19 cellular contexts compared by ENCODE assay signal in genomic region chr7:82373890-82374289, GRCh38.
"Had no signal": no experiment of that assay in that cellular context is flagged by ENCODE, and none has a peak within 500 bp of the region (broad histone marks: within the 10 kb centered on the region; RNA-seq: fewer than 3 reads in every experiment).

No MANE protein-coding gene starts in this region.

- H3K36me3 ChIP-seq: adrenal gland, colonic mucosa, ovary, thoracic aorta had no signal

- H3K27me3 ChIP-seq: adrenal gland, colonic mucosa, hepatocyte, ovary had no signal

- H3K9me3 ChIP-seq: adrenal gland, colonic mucosa, ovary, thoracic aorta had no signal

- ATAC-seq: activated CD8-positive, alpha-beta T cell treated with anti-CD3 and anti-CD28 coated beads for 36 hours; activated T-cell treated with anti-CD3 and anti-CD28 coated beads, Interleukin-2, amount 50 U/mL, for 4 hours; left lobe of liver; stimulated activated effector memory CD8-positive, alpha-beta T cell treated with anti-CD3 and anti-CD28 coated beads, Interleukin-12 subunit alpha, Interleukin-12 subunit beta, amount 100 ng/mL, for 72 hours had no signal

- H3K4me1 ChIP-seq: adrenal gland, colonic mucosa had no signal

- H3K4me2 ChIP-seq: hepatocyte had no signal

- H3K4me3 ChIP-seq: adrenal gland, colonic mucosa, hepatocyte, ovary, thoracic aorta had no signal

- H2AFZ ChIP-seq: hepatocyte had no signal

- H3K79me2 ChIP-seq: hepatocyte had no signal

- H3K27ac ChIP-seq: adrenal gland, colonic mucosa, hepatocyte, ovary, thoracic aorta had no signal

- DNase-seq: activated B cell treated with CpG ODN at 0.5 μM for 24 hours; activated CD4-positive, alpha-beta T cell treated with anti-CD3 and anti-CD28 coated beads for 48 hours; activated CD8-positive, alpha-beta T cell treated with anti-CD3 and anti-CD28 coated beads for 36 hours; activated effector memory CD4-positive, alpha-beta T cell treated with Interleukin-2 at 50 U/mL for 16 hours; activated T-cell treated with anti-CD3 and anti-CD28 coated beads, Interleukin-2, amount 50 U/mL, for 4 hours; adrenal gland; caudate nucleus; colonic mucosa; effector CD4-positive, alpha-beta T cell; islet precursor cell; naive B cell; ovary; stimulated activated CD4-positive, alpha-beta T cell treated with anti-CD3 and anti-CD28 coated beads, Interleukin-12 subunit alpha, Interleukin-12 subunit beta, amount 100 ng/mL, for 4 hours; stimulated activated CD4-positive, alpha-beta T cell treated with anti-CD3 and anti-CD28 coated beads, Interleukin-2, amount 100 ng/mL, for 24 hours had no signal

- FAIRE-seq: TTC549 had no signal
